In genomic region chr19:45403781-45404556, GRCh38 we compare ENCODE assay signal across 1 cellular context.
A peak's percentile ranks its signal among the peaks of the same experiment; 100 is the strongest.
TF ChIP-seq lines count a peak whose summit lies in the region.

No MANE protein-coding gene starts in this region.

TF ChIP-seq in K562, 482 proteins besides CTCF, POLR2A, EP300 and RAD21 (continued from another document and continues in another):
- TF ChIP-seq ZNF518B (CRISPR knock-in tag; IDR thresholded peaks at IDR 0.05) (no peak), CUX1 (CRISPR knock-in tag; IDR thresholded peaks at IDR 0.05) (no peak), SMARCB1 (IDR thresholded peaks at IDR 0.05; ENCODE audit: insufficient read length, low read depth) (no peak), HNRNPUL1 (IDR thresholded peaks at IDR 0.05; ENCODE audit: low read length) (no peak), TAF15 (IDR thresholded peaks at IDR 0.05; ENCODE audit: low read depth, low read length) (no peak), FOXP1 (CRISPR knock-in tag; IDR thresholded peaks at IDR 0.05) (no peak), SIX5 (IDR thresholded peaks at IDR 0.05; ENCODE audit: borderline replicate concordance in 1 of 2, insufficient read depth in 1 of 2, low read depth in 1 of 2, low read length in 2 of 2) (no peak), MECOM (CRISPR knock-in tag; IDR thresholded peaks at IDR 0.05) (no peak), CTBP1 (IDR thresholded peaks at IDR 0.05; ENCODE audit: borderline replicate concordance) (peak; percentile 43; the same call in 1 of the 2 replicates), FOXK2 (conservative IDR thresholded peaks at IDR 0.05 in 1 of 2, IDR thresholded peaks at IDR 0.05 in 1 of 2; ENCODE audit: low read depth in 2 of 2) (0 out of 4 replicates have a peak, but pooled peaks of 1 of the 2 experiments have one; percentile 38), KDM1A (IDR thresholded peaks at IDR 0.05) (peak; percentile 47 to 66; a peak in 3 of 4 replicates), ZNF445 (CRISPR knock-in tag; IDR thresholded peaks at IDR 0.05; ENCODE audit: low read depth) (no peak), ILF3 (IDR thresholded peaks at IDR 0.05; ENCODE audit: borderline replicate concordance) (no peak), ZNF197 (CRISPR knock-in tag; IDR thresholded peaks at IDR 0.05; ENCODE audit: low read depth) (no peak), ETS2 (tag; IDR thresholded peaks at IDR 0.05; ENCODE audit: borderline replicate concordance, poor library complexity, severe bottlenecking) (no peak), RBM14 (IDR thresholded peaks at IDR 0.05; ENCODE audit: borderline replicate concordance, insufficient read depth, low read depth, low read length) (no peak), RB1 (IDR thresholded peaks at IDR 0.05; ENCODE audit: low read depth) (peak; percentile 42; the same call in 1 of the 2 replicates), ZNF583 (CRISPR knock-in tag; IDR thresholded peaks at IDR 0.05) (no peak), ZNF174 (CRISPR knock-in tag; IDR thresholded peaks at IDR 0.05) (no peak), RHOXF2B (CRISPR knock-in tag; conservative IDR thresholded peaks at IDR 0.05) (no peak), NONO (IDR thresholded peaks at IDR 0.05; ENCODE audit: low read depth in 2 of 2, low read length in 1 of 2) (no peak), NRF1 (conservative IDR thresholded peaks at IDR 0.05 in 1 of 2, IDR thresholded peaks at IDR 0.05 in 1 of 2) (peak in 1 of 2 experiments; percentile 16; a peak in 3 of 4 replicates), YBX1 (IDR thresholded peaks at IDR 0.05) (no peak), POLR2G (IDR thresholded peaks at IDR 0.05; ENCODE audit: low read depth, low read length) (no peak), RREB1 (CRISPR knock-in tag; IDR thresholded peaks at IDR 0.05) (no peak), CHD1 (IDR thresholded peaks at IDR 0.05; ENCODE audit: low read length) (no peak), HMG20A (CRISPR knock-in tag; conservative IDR thresholded peaks at IDR 0.05) (no peak), FOXO4 (CRISPR knock-in tag; IDR thresholded peaks at IDR 0.05) (no peak), E2F1 (CRISPR knock-in tag; IDR thresholded peaks at IDR 0.05) (no peak), ZSCAN32 (CRISPR knock-in tag; IDR thresholded peaks at IDR 0.05) (no peak), ZNF384 (IDR thresholded peaks at IDR 0.05; ENCODE audit: low read depth, low read length) (no peak), ZMIZ1 (IDR thresholded peaks at IDR 0.05; ENCODE audit: low read depth in 2 of 2, low read length in 2 of 2) (no peak), TFAM (CRISPR knock-in tag; conservative IDR thresholded peaks at IDR 0.05) (no peak), RBM34 (IDR thresholded peaks at IDR 0.05; ENCODE audit: borderline replicate concordance, insufficient read depth, low read length) (no peak), PBX2 (CRISPR knock-in tag; IDR thresholded peaks at IDR 0.05; ENCODE audit: low read depth) (no peak), PBX2 (tag; conservative IDR thresholded peaks at IDR 0.05; ENCODE audit: low read depth) (no peak), FOXJ3 (CRISPR knock-in tag; IDR thresholded peaks at IDR 0.05) (no peak)
